Comparison of ENCODE assay signal across 8 cellular contexts in the genomic region with DNA sequence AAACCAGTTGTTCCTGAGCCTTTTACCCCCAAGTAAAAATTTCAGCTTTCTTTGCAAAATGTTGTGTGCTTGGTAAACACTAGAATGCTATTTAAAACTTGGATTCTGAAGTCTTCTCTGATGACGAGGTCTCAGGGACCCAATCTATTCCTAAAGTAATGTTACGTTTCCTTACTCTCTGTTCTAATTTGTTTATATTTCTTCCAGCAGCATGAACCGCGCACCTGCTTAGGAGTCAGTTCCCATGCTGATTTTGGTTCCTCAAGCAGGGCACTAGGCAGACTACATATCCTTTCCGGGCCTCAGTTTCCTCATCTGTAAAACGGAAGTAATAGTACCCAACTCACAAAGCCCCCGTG. TPM values are rescaled to one million over a fixed set of nuclear protein-coding genes. Genes with fewer than 3 reads are reported as not detected.
DNase-seq lines count a peak whose midpoint lies in the region; ATAC-seq and TF ChIP-seq lines count a peak whose summit lies in the region.

No MANE protein-coding gene starts in this region.

- peak overlapping the region; percentile 92; the same call in 1 of the 2 replicates for H3K9ac ChIP-seq in MM.1S (ENCODE audit: low read length)

- H3K36me3 ChIP-seq in MM.1S (replicated peaks; ENCODE audit: insufficient read depth, low read length), result no peaks in the 10 kb centered on the region

- intact Hi-C loops in CD14-positive monocyte (cut with micrococcal nuclease), result loop anchor here in 1 of 2 donors (5.0 to 10.0 kb wide), 2 partner anchors 179 to 302 kb away; no protein-coding TSS in a partner anchor

- no peaks in the 10 kb centered on the region for H3F3A ChIP-seq in MM.1S (ENCODE audit: insufficient read depth, low read length)

- DNase-seq in CD14-positive monocyte (ENCODE audit: low spot score) (no peak), MM.1S (no peak), neural crest cell (ENCODE audit: low read depth, low spot score) (no peak), NCI-H82 (lab: John Stamatoyannopoulos, UW) (no peak), inferior parietal cortex (ENCODE audit: extremely low spot score) (no peak)
- no peak for DNase-seq in effector memory CD8-positive, alpha-beta T cell

- H3K9me3 Mint-ChIP-seq in CD14-positive monocyte, result no peaks in the 10 kb centered on the region
- H3K9me3 Mint-ChIP-seq in effector memory CD8-positive, alpha-beta T cell, result no peaks in the 10 kb centered on the region
- H3K9me3 Mint-ChIP-seq in neural crest cell, result no peaks in the 10 kb centered on the region

- no peak for TF ChIP-seq CTCF in CD14-positive monocyte (IDR thresholded peaks at IDR 0.05)
- no peak for TF ChIP-seq CTCF in MM.1S (IDR thresholded peaks at IDR 0.05; ENCODE audit: low read length)
- TF ChIP-seq CTCF in neural crest cell (conservative IDR thresholded peaks at IDR 0.05), result no peak

- H3K36me3 Mint-ChIP-seq in CD14-positive monocyte (peaks cover 2% of the 10 kb centered on the region in 2 donors), neural crest cell (ENCODE audit: low read depth) (no peaks in the 10 kb centered on the region)
- H3K36me3 Mint-ChIP-seq in effector memory CD8-positive, alpha-beta T cell (ENCODE audit: insufficient read depth), result peaks cover 57% of the 10 kb centered on the region

- H3K9me3 ChIP-seq in MM.1S (replicated peaks; ENCODE audit: insufficient read depth, low read length), result no peaks in the 10 kb centered on the region

- H3K27me3 ChIP-seq in MM.1S (replicated peaks; ENCODE audit: insufficient read depth, low read length), result no peaks in the 10 kb centered on the region

- H3K4me1 Mint-ChIP-seq in CD14-positive monocyte, result peaks cover 61% of the 10 kb centered on the region
- peaks cover 15 to 23% of the 10 kb centered on the region in 2 donors for H3K4me1 Mint-ChIP-seq in effector memory CD8-positive, alpha-beta T cell (ENCODE audit: low read depth in 2 of 2)
- peaks cover 47% of the 10 kb centered on the region for H3K4me1 Mint-ChIP-seq in neural crest cell

- no peaks in the 10 kb centered on the region for H4K20me1 ChIP-seq in MM.1S (ENCODE audit: insufficient read depth, low read length)

- H3K4me3 Mint-ChIP-seq in CD14-positive monocyte, result peak overlapping the region; percentile 93 to 98
- peak overlapping the region; percentile 91 to 94 for H3K4me3 Mint-ChIP-seq in effector memory CD8-positive, alpha-beta T cell
- H3K4me3 Mint-ChIP-seq in neural crest cell, result peak overlapping the region; percentile 97

- H3K4me1 ChIP-seq in MM.1S (ENCODE audit: low read length), result 0 out of 2 replicates have a peak, but pooled peaks cover 6% of the 10 kb centered on the region

- H3K27ac Mint-ChIP-seq in CD14-positive monocyte (peak overlapping the region; percentile 42 to 100 (median 98)), neural crest cell (ENCODE audit: unreplicated experiment) (no peak overlapping the region)
- H3K27ac Mint-ChIP-seq in effector memory CD8-positive, alpha-beta T cell, result peak overlapping the region; percentile 96

- H3K4me2 ChIP-seq in MM.1S (ENCODE audit: low read depth, low read length), result peak overlapping the region; percentile 89

- peak overlapping the region; percentile 92 for H3K4me3 ChIP-seq in MM.1S (ENCODE audit: low read length)

- no peak for ATAC-seq in effector memory CD8-positive, alpha-beta T cell (replicated peaks)
- no peak for ATAC-seq in GM21423 (IDR thresholded peaks at IDR 0.05; ENCODE audit: unreplicated experiment)
- ATAC-seq in GM19455 (IDR thresholded peaks at IDR 0.05; ENCODE audit: unreplicated experiment), result no peak

- H3K27me3 Mint-ChIP-seq in CD14-positive monocyte (ENCODE audit: low read depth in 3 of 3) (peaks cover 0 to 1% (median 0%) of the 10 kb centered on the region in 3 donors), neural crest cell (ENCODE audit: low read depth) (no peaks in the 10 kb centered on the region)
- no peaks in the 10 kb centered on the region for H3K27me3 Mint-ChIP-seq in effector memory CD8-positive, alpha-beta T cell

- no peaks in the 10 kb centered on the region for H3K79me2 ChIP-seq in MM.1S (ENCODE audit: low read length)

- H3K27ac ChIP-seq in MM.1S (ENCODE audit: low read length), result peak overlapping the region; percentile 82; the same call in 1 of the 2 replicates

- no peaks in the 10 kb centered on the region for H3K9me2 ChIP-seq in MM.1S (replicated peaks; ENCODE audit: insufficient read depth, low read length)

- peak overlapping the region; percentile 74 for H2AFZ ChIP-seq in MM.1S (ENCODE audit: low read length)

RNA-seq across cellular contexts. Expression of a gene that starts 0.9 kb away (rescaled TPM):
- polyA plus RNA-seq in CD14-positive monocyte, result 1 to 10 TPM; 4.8 to 7.8 TPM
- 18.4 and 19.5 TPM in 2 replicates for total RNA-seq in neural crest cell

RNA-seq across cellular contexts. Expression of a gene that starts 43.8 kb away (rescaled TPM):
- polyA plus RNA-seq in CD14-positive monocyte, result not detected
- total RNA-seq in neural crest cell, result not detected in 2 replicates

RNA-seq across cellular contexts. Expression of a gene that starts 53.2 kb away (rescaled TPM):
- polyA plus RNA-seq in CD14-positive monocyte, result under 1 TPM; 0.78 to 0.94 TPM
- 9.8 and 9.9 TPM in 2 replicates for total RNA-seq in neural crest cell
